ENCODE assay signal across 24 cellular contexts in genomic region chr9:92132501-92132900, GRCh38.
"Had no signal": no experiment of that assay in that cellular context is flagged by ENCODE, and none has a peak within 500 bp of the region (broad histone marks: within the 10 kb centered on the region; RNA-seq: fewer than 3 reads in every experiment).

No MANE protein-coding gene starts in this region.

- H3K36me3 ChIP-seq: MG63, SJSA1 had no signal

- H3K27me3 ChIP-seq: SJSA1 had no signal

- H3K27ac ChIP-seq: SJSA1, SK-N-MC had no signal

- ATAC-seq: HepG2 had no signal

- H3K9me3 ChIP-seq: SJSA1 had no signal

- DNase-seq: IMR-90, Karpas-422, KG1, MG63, NCI-H1105, NCI-H1417 treated with DMSO at 0.1 percent for 48 hours, NCI-H146, NCI-H1694 treated with DMSO at 0.1 percent for 48 hours, NCI-H1930, NCI-H2081, NCI-H2107, NCI-H2171, NCI-H226, NCI-H446, NCI-H510A, NCI-H524 treated with DMSO at 0.1 percent for 48 hours, NCI-H69, NCI-H774, Right ventricle myocardium superior, RPMI8226, SIG-M5 had no signal

- H3K4me3 ChIP-seq: MG63, SJSA1, SK-N-MC had no signal
